18 cellular contexts compared by ENCODE assay signal in the genomic region with DNA sequence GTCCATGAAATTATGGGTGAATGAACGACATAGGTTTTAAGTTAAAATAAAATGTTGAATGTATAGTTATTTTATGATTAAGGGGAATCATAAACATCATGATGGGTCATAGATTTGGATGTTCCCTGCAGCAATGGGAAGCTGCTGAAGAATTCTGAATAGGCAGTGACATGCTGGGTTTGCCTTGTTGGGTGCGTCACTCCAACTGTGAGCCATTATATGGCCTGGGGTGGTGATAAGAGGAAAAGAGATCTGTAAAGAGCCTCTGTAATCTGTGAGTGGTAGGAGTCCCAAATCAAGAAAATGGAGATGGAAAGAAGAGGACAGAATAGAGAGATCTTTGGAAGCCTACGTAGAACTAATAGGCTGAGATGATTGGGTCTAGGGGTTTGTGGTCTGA. TPM values are rescaled to one million over a fixed set of nuclear protein-coding genes. Genes with fewer than 3 reads are reported as not detected.
DNase-seq lines count a peak whose midpoint lies in the region; ATAC-seq, FAIRE-seq and TF ChIP-seq lines count a peak whose summit lies in the region.
"Had no signal": no experiment of that assay in that cellular context is flagged by ENCODE, and none has a peak within 500 bp of the region (broad histone marks: within the 10 kb centered on the region; RNA-seq: fewer than 3 reads in every experiment).

No MANE protein-coding gene starts in this region.

- no peak overlapping the region for H3K27ac Mint-ChIP-seq in glutamatergic neuron (ENCODE audit: unreplicated experiment)
- H3K27ac Mint-ChIP-seq: CD14-positive monocyte; CD8-positive, alpha-beta T cell had no signal

- H3K4me3 ChIP-seq in HUES48 (ENCODE audit: low read depth, low read length), result peak overlapping the region; percentile 27; the same call in 1 of the 2 replicates
- H3K4me3 ChIP-seq in bronchial epithelial cell (ENCODE audit: low read depth, low read length), result no peak overlapping the region

- H3K4me3 Mint-ChIP-seq in glutamatergic neuron (ENCODE audit: unreplicated experiment), result peak overlapping the region; percentile 1
- H3K4me3 Mint-ChIP-seq: CD14-positive monocyte; CD8-positive, alpha-beta T cell had no signal

- peak overlapping the region; percentile 82 for H3K27ac ChIP-seq in HUES48 (ENCODE audit: low read depth, low read length)

- H3K36me3 ChIP-seq in HUES48 (ENCODE audit: control insufficient read depth, insufficient read depth, low read length) (no peaks in the 10 kb centered on the region), bronchial epithelial cell (ENCODE audit: control insufficient read depth, insufficient read depth, low read length) (no peaks in the 10 kb centered on the region)

- no peak for FAIRE-seq in bronchial epithelial cell (lab: Jason Lieb, UNC)
- FAIRE-seq: A204.1, D721Med, GM12892, H54 had no signal

- no peaks in the 10 kb centered on the region for H3K36me3 Mint-ChIP-seq in glutamatergic neuron (ENCODE audit: unreplicated experiment)
- H3K36me3 Mint-ChIP-seq: CD14-positive monocyte; CD8-positive, alpha-beta T cell had no signal

- no peak for ATAC-seq in GM21423 (IDR thresholded peaks at IDR 0.05; ENCODE audit: unreplicated experiment)
- ATAC-seq: CD8-positive, alpha-beta T cell had no signal

- H3K9me3 ChIP-seq in HUES48 (ENCODE audit: control insufficient read depth, insufficient read depth, low read length), result no peaks in the 10 kb centered on the region

- TF ChIP-seq CTCF in bronchial epithelial cell (IDR thresholded peaks at IDR 0.05; ENCODE audit: insufficient read depth, low read length, severe bottlenecking) (no peak), glutamatergic neuron (IDR thresholded peaks at IDR 0.05; ENCODE audit: partially characterized antibody, unreplicated experiment) (no peak)

- H3K4me1 Mint-ChIP-seq in glutamatergic neuron (ENCODE audit: low read depth, unreplicated experiment), result peaks cover 21% of the 10 kb centered on the region

- no peaks in the 10 kb centered on the region for H3K27me3 ChIP-seq in HUES48 (ENCODE audit: control insufficient read depth, insufficient read depth, low read length)
- no peaks in the 10 kb centered on the region for H3K27me3 ChIP-seq in bronchial epithelial cell (ENCODE audit: control insufficient read depth, insufficient read depth, low read length)

- H3K27me3 Mint-ChIP-seq in glutamatergic neuron (ENCODE audit: unreplicated experiment), result peaks cover 2% of the 10 kb centered on the region

- no peaks in the 10 kb centered on the region for H3K9me3 Mint-ChIP-seq in glutamatergic neuron (ENCODE audit: unreplicated experiment)
- H3K9me3 Mint-ChIP-seq: CD8-positive, alpha-beta T cell had no signal

- H3K4me1 ChIP-seq in HUES48 (ENCODE audit: control insufficient read depth, insufficient read depth, low read length), result peaks cover 38% of the 10 kb centered on the region

- DNase-seq in bronchial epithelial cell (ENCODE audit: low read depth) (peak; percentile 5), glutamatergic neuron (no peak), HCEC 1CT (no peak), DMS79 treated with DMSO at 0.1 percent for 48 hours (lab: John Stamatoyannopoulos, UW) (no peak), AG20443 (ENCODE audit: low spot score) (no peak)
- DNase-seq: CD8-positive, alpha-beta T cell; COR-L47; DMS153; DND-41; GDM1 had no signal

- no peak overlapping the region for H3K9ac ChIP-seq in HUES48 (ENCODE audit: low read depth, low read length)

RNA-seq across cellular contexts. Expression of a gene that starts 58.1 kb away (rescaled TPM):
- not detected in 2 replicates for total RNA-seq in bronchial epithelial cell
- total RNA-seq in glutamatergic neuron (ENCODE audit: unreplicated experiment), result 0.10 TPM
- total RNA-seq: CD8-positive, alpha-beta T cell; HT-29 had no signal
